Comparison of ENCODE assay signal across 19 cellular contexts in the genomic region with DNA sequence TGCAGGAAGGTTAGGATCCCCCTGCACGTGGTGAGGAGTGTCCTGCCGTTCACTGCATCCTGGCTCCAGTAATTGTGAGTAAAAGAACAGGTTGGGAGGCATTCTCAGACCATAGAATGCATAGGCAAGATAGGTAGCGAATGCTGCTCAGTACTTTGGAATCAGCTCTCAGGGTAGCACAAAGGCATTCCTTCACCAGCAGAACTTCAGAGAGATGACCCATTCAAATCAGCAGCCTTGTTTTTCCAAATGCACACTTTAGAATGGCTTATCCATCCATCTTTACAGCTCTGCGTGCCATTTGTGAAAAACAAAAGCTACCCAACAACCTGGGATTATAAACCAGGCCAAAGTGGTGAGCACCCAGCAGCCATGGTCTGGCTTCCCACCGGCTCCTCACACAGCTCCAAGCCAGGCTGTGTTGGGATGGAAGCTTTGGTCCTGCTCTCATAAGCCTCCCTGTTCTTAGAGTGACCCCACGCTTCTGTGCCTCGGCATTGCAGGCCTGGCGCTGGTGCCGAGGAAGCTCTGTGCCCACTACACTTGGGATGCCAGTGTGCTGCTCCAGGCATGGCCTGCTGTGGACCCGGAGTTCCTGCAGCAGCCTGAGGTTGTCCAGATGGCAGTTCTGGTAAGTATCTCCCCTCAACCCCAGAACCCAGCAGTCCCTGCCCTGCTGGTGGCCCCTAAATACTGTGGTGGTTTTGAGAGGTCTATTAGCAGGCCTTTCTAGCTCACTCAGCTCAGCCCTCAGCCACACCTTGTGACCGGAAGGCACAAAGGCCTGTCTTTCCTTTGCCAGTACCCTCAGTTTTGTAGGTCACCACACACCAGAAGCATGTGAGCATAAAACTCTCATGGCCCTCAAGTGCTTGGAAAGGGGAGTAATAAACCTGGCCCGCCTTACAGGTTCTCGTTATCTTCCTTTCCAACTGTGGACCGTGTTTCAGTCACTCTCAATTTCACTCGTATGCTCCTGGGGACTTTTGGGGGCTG. TPM values are rescaled to one million over a fixed set of nuclear protein-coding genes. Genes with fewer than 3 reads are reported as not detected.
DNase-seq lines count a peak whose midpoint lies in the region; ATAC-seq and TF ChIP-seq lines count a peak whose summit lies in the region.
"Had no signal": no experiment of that assay in that cellular context is flagged by ENCODE, and none has a peak within 500 bp of the region (broad histone marks: within the 10 kb centered on the region; RNA-seq: fewer than 3 reads in every experiment).

No MANE protein-coding gene starts in this region.

- in situ Hi-C loops in IMR-90 (cut with MboI; ENCODE audit: low sequenced_read_pairs) (no loop called here), transverse colon (cut with MboI; ENCODE audit: low pct_ligation_motif_present in 1 of 4, low pct_unique_long_range_greater_than_20kb in 1 of 4, low sequenced_read_pairs in 3 of 4) (no loop called here)

- peaks cover 26% of the 10 kb centered on the region for H3K9me1 ChIP-seq in IMR-90 (ENCODE audit: insufficient read depth, low read length)

- H3K9me3 Mint-ChIP-seq in activated T-helper 1 cell treated with anti-CD3 and anti-CD28 coated beads, Interleukin-12 subunit alpha, Interleukin-12 subunit beta, Interleukin-2, Interleukin-4 antibody, amounts not matched to agents 30 ng/mL and 10 ng/mL and 1 ng/mL, durations not matched to agents 14 hours and 24 hours and 36 hours: no peaks in the 10 kb centered on the region

- H4K5ac ChIP-seq in IMR-90 (ENCODE audit: low read depth, low read length): no peak overlapping the region

- no peak overlapping the region for H3K23ac ChIP-seq in IMR-90 (ENCODE audit: low read depth, low read length)

- no peak overlapping the region for H3K27ac ChIP-seq in IMR-90 (ENCODE audit: insufficient read depth, low read length)
- peak overlapping the region; percentile 78 for H3K27ac ChIP-seq in left ventricle myocardium inferior (replicated peaks)
- peak overlapping the region; percentile 48 to 70 for H3K27ac ChIP-seq in lung (ENCODE audit: low read depth in 1 of 2, low read length in 1 of 2)
- peak overlapping the region; percentile 59 for H3K27ac ChIP-seq in substantia nigra (ENCODE audit: low read depth, low read length, poor library complexity, severe bottlenecking)
- no peak overlapping the region for H3K27ac ChIP-seq in transverse colon

- H3K27me3 ChIP-seq in IMR-90 (ENCODE audit: control insufficient read depth, insufficient read depth, low read length) (no peaks in the 10 kb centered on the region), left ventricle myocardium inferior (ENCODE audit: low read depth) (no peaks in the 10 kb centered on the region), lung (ENCODE audit: control insufficient read depth, insufficient read depth) (no peaks in the 10 kb centered on the region), transverse colon (no peaks in the 10 kb centered on the region)
- H3K27me3 ChIP-seq: BE2C had no signal

- H3K56ac ChIP-seq in IMR-90 (ENCODE audit: extremely low read depth, insufficient read depth, low read length): no peak overlapping the region

- 93% methylated on average over 3 of the region's 15 CpGs; no CpG with 5 or more reads in 1 of the 2 experiments for WGBS in IMR-90 (ENCODE audit: extremely low coverage in 2 of 2, insufficient read length in 1 of 2), 2 experiments
- 84 to 93% methylated on average over 15 of the region's 15 CpGs for WGBS in lung, 2 donors
- WGBS in transverse colon (ENCODE audit: low coverage in 1 of 2), 2 donors: 91 to 97% methylated on average over 6 to 15 of the region's 15 CpGs

- ATAC-seq in IMR-90 (ENCODE audit: low read depth) (no peak), lung (ENCODE audit: insufficient read depth, low FRiP score) (no peak)

- H3K4me1 ChIP-seq in IMR-90 (ENCODE audit: control insufficient read depth, insufficient read depth, low read length) (peaks cover 31% of the 10 kb centered on the region), left ventricle myocardium inferior (peaks cover 86% of the 10 kb centered on the region), lung (ENCODE audit: control insufficient read depth in 2 of 2, insufficient read depth in 2 of 2, low read length in 2 of 2) (peaks cover 7 to 34% of the 10 kb centered on the region in 2 donors), transverse colon (peaks cover under 1 to 17% (median 8%) of the 10 kb centered on the region in 4 donors)
- H3K4me1 ChIP-seq: BE2C had no signal

- peaks cover 10% of the 10 kb centered on the region for H3K4me1 Mint-ChIP-seq in activated T-helper 1 cell treated with anti-CD3 and anti-CD28 coated beads, Interleukin-12 subunit alpha, Interleukin-12 subunit beta, Interleukin-2, Interleukin-4 antibody, amounts not matched to agents 30 ng/mL and 10 ng/mL and 1 ng/mL, durations not matched to agents 14 hours and 24 hours and 36 hours (ENCODE audit: low read depth)

- no peaks in the 10 kb centered on the region for H3K9me3 ChIP-seq in IMR-90 (ENCODE audit: control insufficient read depth, insufficient read depth, low read length)
- no peaks in the 10 kb centered on the region for H3K9me3 ChIP-seq in left ventricle myocardium inferior (replicated peaks)
- H3K9me3 ChIP-seq in lung (ENCODE audit: control insufficient read depth in 2 of 2, insufficient read depth in 1 of 2, low read length in 1 of 2): no peaks in the 10 kb centered on the region
- H3K9me3 ChIP-seq in transverse colon: no peaks in the 10 kb centered on the region
- H3K9me3 ChIP-seq: BE2C had no signal

- no peak overlapping the region for H2AFZ ChIP-seq in IMR-90 (replicated peaks; ENCODE audit: low read length, poor library complexity)

- BruUV-seq in IMR-90 (replicated peaks; lab: Mats Ljungman, UMichigan): no TSS peak

- no peak overlapping the region for H3K9ac ChIP-seq in IMR-90 (ENCODE audit: low read depth, low read length)

- TF ChIP-seq POLR2A in IMR-90 (IDR thresholded peaks at IDR 0.05; ENCODE audit: low read depth, low read length) (no peak), transverse colon (IDR thresholded peaks at IDR 0.05) (no peak)

- H3K4me3 ChIP-seq in IMR-90 (ENCODE audit: insufficient read depth, low read depth, low read length) (no peak overlapping the region), left ventricle myocardium inferior (no peak overlapping the region), lung (no peak overlapping the region), transverse colon (no peak overlapping the region)

- no peak overlapping the region for H3K14ac ChIP-seq in IMR-90 (replicated peaks; ENCODE audit: low read depth, low read length)

- no peak overlapping the region for H3K4ac ChIP-seq in IMR-90 (ENCODE audit: low read depth, low read length)

- no peak for TF ChIP-seq EP300 in transverse colon (IDR thresholded peaks at IDR 0.05; ENCODE audit: low read depth)

- POLR2A ChIA-PET in IMR-90 (lab: Charles Lee; ENCODE audit: unreplicated experiment): no interaction called here

- TF ChIP-seq RAD21 in IMR-90 (IDR thresholded peaks at IDR 0.05; ENCODE audit: low read length): no peak

- no peak overlapping the region for H3K18ac ChIP-seq in IMR-90 (ENCODE audit: low read depth, low read length)

- no peak overlapping the region for H3K4me2 ChIP-seq in IMR-90 (ENCODE audit: low read depth, low read length)

- no peak overlapping the region for H3K27ac Mint-ChIP-seq in activated T-helper 1 cell treated with anti-CD3 and anti-CD28 coated beads, Interleukin-12 subunit alpha, Interleukin-12 subunit beta, Interleukin-2, Interleukin-4 antibody, amounts not matched to agents 30 ng/mL and 10 ng/mL and 1 ng/mL, durations not matched to agents 14 hours and 24 hours and 36 hours

- intact Hi-C loops in IMR-90 (cut with micrococcal nuclease) (no loop called here), left ventricle myocardium inferior (cut with micrococcal nuclease) (no loop called here), transverse colon (cut with DNase I; ENCODE audit: low total_unique reads) (no loop called here)
- intact Hi-C loops in activated T-helper 1 cell treated with anti-CD3 and anti-CD28 coated beads, Interleukin-12 subunit alpha, Interleukin-12 subunit beta, Interleukin-2, Interleukin-4 antibody, amounts not matched to agents 30 ng/mL and 10 ng/mL and 1 ng/mL, durations not matched to agents 14 hours and 24 hours and 36 hours (cut with micrococcal nuclease): no loop called here

- no peak overlapping the region for H2BK5ac ChIP-seq in IMR-90 (ENCODE audit: low read depth, low read length, poor library complexity, severe bottlenecking)

- no peaks in the 10 kb centered on the region for H3K27me3 Mint-ChIP-seq in activated T-helper 1 cell treated with anti-CD3 and anti-CD28 coated beads, Interleukin-12 subunit alpha, Interleukin-12 subunit beta, Interleukin-2, Interleukin-4 antibody, amounts not matched to agents 30 ng/mL and 10 ng/mL and 1 ng/mL, durations not matched to agents 14 hours and 24 hours and 36 hours (ENCODE audit: insufficient read depth)

- H4K91ac ChIP-seq in IMR-90 (ENCODE audit: insufficient read depth, low read depth, low read length): no peak overlapping the region

- peaks cover 6% of the 10 kb centered on the region; the same call in 1 of the 2 replicates for H3K36me3 ChIP-seq in IMR-90 (ENCODE audit: control insufficient read depth, insufficient read depth, low read length)
- H3K36me3 ChIP-seq in left ventricle myocardium inferior: no peaks in the 10 kb centered on the region
- H3K36me3 ChIP-seq in lung (ENCODE audit: control insufficient read depth in 2 of 2, insufficient read depth in 2 of 2, low read length in 2 of 2): no peaks in the 10 kb centered on the region
- no peaks in the 10 kb centered on the region for H3K36me3 ChIP-seq in transverse colon
- H3K36me3 ChIP-seq: BE2C had no signal

- no peaks in the 10 kb centered on the region for H3K36me3 Mint-ChIP-seq in activated T-helper 1 cell treated with anti-CD3 and anti-CD28 coated beads, Interleukin-12 subunit alpha, Interleukin-12 subunit beta, Interleukin-2, Interleukin-4 antibody, amounts not matched to agents 30 ng/mL and 10 ng/mL and 1 ng/mL, durations not matched to agents 14 hours and 24 hours and 36 hours (ENCODE audit: low read depth)

- peaks cover 0 to 16% of the 10 kb centered on the region in 2 experiments; a peak in 1 of 4 replicates for H3K79me1 ChIP-seq in IMR-90 (ENCODE audit: low read depth in 1 of 2, low read length in 2 of 2)

- dilution Hi-C loops in IMR-90 (cut with HindIII; ENCODE audit: low sequenced_read_pairs, unreplicated experiment): no loop called here

- H4K8ac ChIP-seq in IMR-90 (ENCODE audit: low read depth in 2 of 2, low read length in 2 of 2): no peak overlapping the region

- H4K20me1 ChIP-seq in IMR-90 (ENCODE audit: insufficient read depth, low read length): no peaks in the 10 kb centered on the region

- no peak overlapping the region for H2AK5ac ChIP-seq in IMR-90 (ENCODE audit: low read depth, low read length)

- H2BK20ac ChIP-seq in IMR-90 (ENCODE audit: low read depth, low read length): no peak overlapping the region

- DNase-seq in IMR-90 (no peak), left ventricle myocardium inferior (no peak), lung (ENCODE audit: low spot score) (no peak), substantia nigra (lab: John Stamatoyannopoulos, UW) (peak in 24 of 49 donors; percentile 9 to 74 (median 32)), NCI-H2029 treated with DMSO at 0.1 percent for 48 hours (lab: John Stamatoyannopoulos, UW) (no peak), CD1c-positive myeloid dendritic cell (ENCODE audit: extremely low spot score) (no peak), transverse colon (no peak)
- no peak for DNase-seq in activated T-helper 1 cell treated with anti-CD3 and anti-CD28 coated beads, Interleukin-12 subunit alpha, Interleukin-12 subunit beta, Interleukin-2, Interleukin-4 antibody, amounts not matched to agents 30 ng/mL and 10 ng/mL and 1 ng/mL, durations not matched to agents 14 hours and 24 hours and 36 hours (ENCODE audit: low spot score)
- DNase-seq: ACHN; BE2C; DMS 273 treated with DMSO at 0.1 percent for 48 hours; HCEC 1CT; MV-4-11; NCI-H1417 treated with DMSO at 0.1 percent for 48 hours; NCI-H2081; NCI-H345; NCI-H69; NK-92 treated with Interleukin-12 subunit alpha and Interleukin-12 subunit beta, amount 100 ng/mL, for 24 hours; OCI-M1 had no signal

- TF ChIP-seq CTCF in IMR-90 (conservative IDR thresholded peaks at IDR 0.05; ENCODE audit: low read depth, low read length) (no peak), left ventricle myocardium inferior (IDR thresholded peaks at IDR 0.05; ENCODE audit: borderline replicate concordance) (peak; percentile 26), lung (IDR thresholded peaks at IDR 0.05; ENCODE audit: control extremely low read depth, extremely low read depth) (no peak), transverse colon (IDR thresholded peaks at IDR 0.05) (no peak)

- CTCF ChIA-PET in IMR-90 (lab: Yijun Ruan, JAX): no interaction called here

- H3K4me3 Mint-ChIP-seq in activated T-helper 1 cell treated with anti-CD3 and anti-CD28 coated beads, Interleukin-12 subunit alpha, Interleukin-12 subunit beta, Interleukin-2, Interleukin-4 antibody, amounts not matched to agents 30 ng/mL and 10 ng/mL and 1 ng/mL, durations not matched to agents 14 hours and 24 hours and 36 hours: no peak overlapping the region

- peak overlapping the region; percentile 21 for H2AK9ac ChIP-seq in IMR-90 (replicated peaks; ENCODE audit: low read depth, low read length, poor library complexity)

- no peak overlapping the region for H2BK120ac ChIP-seq in IMR-90 (ENCODE audit: low read depth, low read length)

- no peak overlapping the region for H2BK15ac ChIP-seq in IMR-90 (ENCODE audit: low read depth, low read length)

RNA-seq across cellular contexts. Expression of a gene that starts 52.9 kb away (rescaled TPM):
- total RNA-seq in IMR-90 (2012; rRNA removed) (21.5 and 22.5 TPM in 2 replicates), left ventricle myocardium inferior (27.8 TPM), lung (100 to 1,000 TPM in 1 of 2 donors, 10 to 100 TPM in 1; 70.0 to 123 TPM), transverse colon (10 to 100 TPM; 28.3 to 84.9 (median 36.0) TPM)
- polyA plus RNA-seq in IMR-90 (2012; rRNA removed) (20.5 and 20.9 TPM in 2 replicates), lung (10 to 100 TPM in 1 of 2 donors, 1 to 10 TPM in 1; 9.3 to 18.5 TPM)
- polyA plus RNA-seq in IMR-90 (2012; cell fraction: cytosol; rRNA removed): 12.3 and 13.9 TPM in 2 replicates
- 52.7 and 53.0 TPM in 2 replicates for polyA plus RNA-seq in IMR-90 (2012; cell fraction: nucleus; rRNA removed; ENCODE audit: low replicate concordance)
- total RNA-seq in activated T-helper 1 cell treated with anti-CD3 and anti-CD28 coated beads, Interleukin-12 subunit alpha, Interleukin-12 subunit beta, Interleukin-2, Interleukin-4 antibody, amounts not matched to agents 30 ng/mL and 10 ng/mL and 1 ng/mL, durations not matched to agents 14 hours and 24 hours and 36 hours: 36.3 and 40.8 TPM in 2 replicates

Comparison
In these comparisons a context has a peak if more than half of its experiments do, and no peak if none do; other contexts are left out.
1. H3K27ac ChIP-seq: peak in left ventricle myocardium inferior (single experiment), lung (2 of 2) and substantia nigra (single experiment); none in IMR-90 (single experiment) and transverse colon (0 of 4).